ENCODE assay signal across 8 cellular contexts in the genomic region with DNA sequence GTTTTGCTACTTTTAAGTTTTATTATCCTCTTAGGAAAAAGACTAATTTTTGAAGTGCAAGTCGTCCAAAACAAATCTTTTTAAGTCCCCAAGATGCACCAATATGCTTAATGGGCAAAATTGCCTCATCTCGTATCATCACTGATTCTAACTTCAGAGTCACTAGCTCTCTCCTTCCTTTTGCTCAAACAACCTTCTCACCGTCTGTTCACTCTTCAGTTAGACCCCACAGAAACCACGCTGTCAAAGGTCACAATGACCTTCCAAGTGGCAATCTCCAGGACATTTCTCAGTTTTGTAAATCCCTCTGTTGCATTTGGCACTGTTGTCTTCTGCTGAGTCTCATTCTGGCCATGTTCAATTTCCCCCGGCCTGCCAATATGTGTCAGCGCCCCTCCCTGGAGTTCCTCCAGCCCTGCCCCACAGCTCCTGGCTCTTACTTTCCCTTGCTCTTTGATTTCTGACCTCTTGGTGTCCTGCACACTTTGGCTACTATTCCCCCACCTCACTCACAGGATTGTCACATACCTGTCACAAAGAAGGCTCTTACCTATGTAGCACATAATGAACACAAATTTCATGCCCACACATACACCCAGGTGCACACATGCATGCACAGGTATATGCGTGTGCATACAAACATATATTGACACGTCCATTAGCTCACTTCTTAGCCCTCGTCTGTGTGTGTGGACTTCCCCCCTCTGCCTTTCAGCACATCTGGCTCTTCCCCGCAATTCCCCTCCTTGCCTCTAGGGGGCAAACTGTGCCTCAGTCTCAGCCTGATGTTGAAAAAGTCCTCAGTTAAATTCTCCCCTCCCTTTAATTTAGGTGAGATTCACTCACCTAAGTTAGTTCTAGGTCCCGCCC.
DNase-seq lines count a peak whose midpoint lies in the region; ATAC-seq and TF ChIP-seq lines count a peak whose summit lies in the region.

No MANE protein-coding gene starts in this region.

- no peaks in the 10 kb centered on the region for H4K20me1 ChIP-seq in SU-DHL-6 (ENCODE audit: low read depth, low read length)

- H3K27me3 ChIP-seq in SU-DHL-6 (ENCODE audit: low read length) = no peaks in the 10 kb centered on the region

- H3K27ac Mint-ChIP-seq in activated naive CD8-positive, alpha-beta T cell treated with anti-CD3 and anti-CD28 coated beads, Interleukin-2, amount 50 U/mL, for 24 hours = no peak overlapping the region

- no peaks in the 10 kb centered on the region for H3K36me3 ChIP-seq in SU-DHL-6 (ENCODE audit: low read length)

- no peak overlapping the region for H2AFZ ChIP-seq in SU-DHL-6 (ENCODE audit: low read depth, low read length, severe bottlenecking)

- no peak overlapping the region for H3K9ac ChIP-seq in SU-DHL-6 (ENCODE audit: low read length)

- no peaks in the 10 kb centered on the region for H3K79me2 ChIP-seq in SU-DHL-6 (ENCODE audit: insufficient read depth, low read length)

- H3K4me3 Mint-ChIP-seq in activated naive CD8-positive, alpha-beta T cell treated with anti-CD3 and anti-CD28 coated beads, Interleukin-2, amount 50 U/mL, for 24 hours = no peak overlapping the region

- DNase-seq in AG20443 (ENCODE audit: low spot score) = peak; percentile 37
- DNase-seq in activated naive CD8-positive, alpha-beta T cell treated with anti-CD3 and anti-CD28 coated beads, Interleukin-2, amount 50 U/mL, for 24 hours = peak; percentile 64
- peak; percentile 37 for DNase-seq in kidney tubule cell (ENCODE audit: low spot score)
- DNase-seq in stimulated activated CD8-positive, alpha-beta memory T cell treated with anti-CD3 and anti-CD28 coated beads, Interleukin-15, amount 100 ng/mL, for 1 hour (ENCODE audit: low read depth) = peak; percentile 42
- no peak for DNase-seq in NCI-H1105 treated with DMSO at 0.1 percent for 48 hours (lab: John Stamatoyannopoulos, UW)

- no peaks in the 10 kb centered on the region for H3K9me3 Mint-ChIP-seq in activated naive CD8-positive, alpha-beta T cell treated with anti-CD3 and anti-CD28 coated beads, Interleukin-2, amount 50 U/mL, for 24 hours

- no peak overlapping the region for H3K4me3 ChIP-seq in SU-DHL-6 (ENCODE audit: insufficient read depth, low read length, poor library complexity, severe bottlenecking)

- no peaks in the 10 kb centered on the region for H3K9me2 ChIP-seq in SU-DHL-6 (replicated peaks; ENCODE audit: insufficient read depth, low read length)

- no peaks in the 10 kb centered on the region for H3K36me3 Mint-ChIP-seq in activated naive CD8-positive, alpha-beta T cell treated with anti-CD3 and anti-CD28 coated beads, Interleukin-2, amount 50 U/mL, for 24 hours (ENCODE audit: low read depth)

- H3F3A ChIP-seq in SU-DHL-6 (ENCODE audit: insufficient read depth) = no peaks in the 10 kb centered on the region

- no peaks in the 10 kb centered on the region for H3K9me3 ChIP-seq in SU-DHL-6 (ENCODE audit: insufficient read depth, low read length)

- H3K4me2 ChIP-seq in SU-DHL-6 (ENCODE audit: low read depth, low read length, poor library complexity, severe bottlenecking) = no peak overlapping the region

- no peak overlapping the region for H3K27ac ChIP-seq in SU-DHL-6 (ENCODE audit: low read depth, low read length)

- peak; percentile 89 for TF ChIP-seq CTCF in SU-DHL-6 (IDR thresholded peaks at IDR 0.05; ENCODE audit: insufficient read depth, low read length, poor library complexity, severe bottlenecking)

- H3K27me3 Mint-ChIP-seq in activated naive CD8-positive, alpha-beta T cell treated with anti-CD3 and anti-CD28 coated beads, Interleukin-2, amount 50 U/mL, for 24 hours = peaks cover 2% of the 10 kb centered on the region

- peaks cover 2% of the 10 kb centered on the region for H3K4me1 Mint-ChIP-seq in activated naive CD8-positive, alpha-beta T cell treated with anti-CD3 and anti-CD28 coated beads, Interleukin-2, amount 50 U/mL, for 24 hours

- ATAC-seq in GM19043 (IDR thresholded peaks at IDR 0.05; ENCODE audit: low read depth, unreplicated experiment) (peak; percentile 77), HG03280 (IDR thresholded peaks at IDR 0.05; ENCODE audit: unreplicated experiment) (peak; percentile 73)
- ATAC-seq in activated naive CD8-positive, alpha-beta T cell treated with anti-CD3 and anti-CD28 coated beads, Interleukin-2, amount 50 U/mL, for 24 hours = peak; percentile 61
